In genomic region chr4:109389367-109390118, GRCh38 we compare ENCODE assay signal across 10 cellular contexts. TPM values are rescaled to one million over a fixed set of nuclear protein-coding genes. Genes with fewer than 3 reads are reported as not detected.
DNase-seq lines count a peak whose midpoint lies in the region; ATAC-seq, FAIRE-seq and TF ChIP-seq lines count a peak whose summit lies in the region.
"Had no signal": no experiment of that assay in that cellular context is flagged by ENCODE, and none has a peak within 500 bp of the region (broad histone marks: within the 10 kb centered on the region; RNA-seq: fewer than 3 reads in every experiment).

No MANE protein-coding gene starts in this region.

- peak; percentile 63 for ATAC-seq in HG03064 (IDR thresholded peaks at IDR 0.05; ENCODE audit: low read depth, unreplicated experiment)
- peak; percentile 47 for ATAC-seq in K562

- intact Hi-C loops in activated CD4-positive, alpha-beta T cell treated with anti-CD3 and anti-CD28 coated beads, Interleukin-2, amount 10 ng/mL, durations not matched to agents 24 days and 14 days (cut with micrococcal nuclease): no loop called here
- intact Hi-C loops in K562 (cut with micrococcal nuclease): no loop called here
- intact Hi-C loops in Calu3 (cut with micrococcal nuclease; ENCODE audit: unreplicated experiment): no loop called here
- intact Hi-C loops in lower leg skin (cut with DNase I; ENCODE audit: low total_unique reads): no loop called here

- no peak for FAIRE-seq in K562 (lab: Jason Lieb, UNC)

- H3K4me3 Mint-ChIP-seq in activated CD4-positive, alpha-beta T cell treated with anti-CD3 and anti-CD28 coated beads, Interleukin-2, amount 10 ng/mL, durations not matched to agents 24 days and 14 days: no peak overlapping the region
- no peak overlapping the region for H3K4me3 Mint-ChIP-seq in Calu3 (ENCODE audit: low read depth, unreplicated experiment)
- H3K4me3 Mint-ChIP-seq: T-helper 1 cell treated with Interleukin-12 subunit alpha and Interleukin-12 subunit beta and Interleukin-4 antibody, amounts not matched to agents 30 μg/mL and 1 μg/mL, for 36 hours had no signal

- no peaks in the 10 kb centered on the region for H3K9me3 ChIP-seq in K562 (replicated peaks; ENCODE audit: control insufficient read depth, insufficient read depth, low read depth, low read length)

- H2AFZ ChIP-seq in K562 (ENCODE audit: low read depth, low read length): peak overlapping the region; percentile 62

- no peak for TF ChIP-seq RAD21 in K562 (CRISPR knock-in tag; conservative IDR thresholded peaks at IDR 0.05 in 1 of 2, IDR thresholded peaks at IDR 0.05 in 1 of 2)

- in situ Hi-C loops in K562 (cut with MboI): no loop called here

- H3K27me3 ChIP-seq in K562 (ENCODE audit: control insufficient read depth in 2 of 2, insufficient read depth in 2 of 2, low read length in 2 of 2): peaks cover 0 to under 1% of the 10 kb centered on the region in 2 experiments; a peak in 1 of 5 replicates

- no peak overlapping the region for H3K27ac ChIP-seq in K562 (ENCODE audit: extremely low read depth, low read depth, low read length)

- no peaks in the 10 kb centered on the region for H4K20me1 ChIP-seq in K562 (replicated peaks; ENCODE audit: control insufficient read depth, insufficient read depth, low read length)

- H3K27me3 Mint-ChIP-seq in activated CD4-positive, alpha-beta T cell treated with anti-CD3 and anti-CD28 coated beads, Interleukin-2, amount 10 ng/mL, durations not matched to agents 24 days and 14 days: peaks cover 12% of the 10 kb centered on the region
- no peaks in the 10 kb centered on the region for H3K27me3 Mint-ChIP-seq in Calu3 (ENCODE audit: unreplicated experiment)

- H3K4me1 ChIP-seq in K562 (replicated peaks in 1 of 2; ENCODE audit: control insufficient read depth in 2 of 2, insufficient read depth in 2 of 2, low read length in 2 of 2): peaks cover 0 to 5% of the 10 kb centered on the region in 2 experiments; a peak in 2 of 5 replicates

- 15% methylated on average over 7 of the region's 7 CpGs for WGBS in K562 (ENCODE audit: insufficient coverage, low coverage, missing lambda C conversion rate)
- 53 to 57% methylated on average over 7 of the region's 7 CpGs for WGBS in lower leg skin, 2 donors

- H3K27ac Mint-ChIP-seq in activated CD4-positive, alpha-beta T cell treated with anti-CD3 and anti-CD28 coated beads, Interleukin-2, amount 10 ng/mL, durations not matched to agents 24 days and 14 days: no peak overlapping the region
- H3K27ac Mint-ChIP-seq in Calu3 (ENCODE audit: unreplicated experiment): no peak overlapping the region
- H3K27ac Mint-ChIP-seq: T-helper 1 cell treated with Interleukin-12 subunit alpha and Interleukin-12 subunit beta and Interleukin-4 antibody, amounts not matched to agents 30 μg/mL and 1 μg/mL, for 36 hours had no signal

- no peaks in the 10 kb centered on the region for H3K9me3 Mint-ChIP-seq in activated CD4-positive, alpha-beta T cell treated with anti-CD3 and anti-CD28 coated beads, Interleukin-2, amount 10 ng/mL, durations not matched to agents 24 days and 14 days
- no peaks in the 10 kb centered on the region for H3K9me3 Mint-ChIP-seq in Calu3 (ENCODE audit: low read depth, unreplicated experiment)
- H3K9me3 Mint-ChIP-seq: T-helper 1 cell treated with Interleukin-12 subunit alpha and Interleukin-12 subunit beta and Interleukin-4 antibody, amounts not matched to agents 30 μg/mL and 1 μg/mL, for 36 hours had no signal

- no peaks in the 10 kb centered on the region for H3K36me3 ChIP-seq in K562 (ENCODE audit: control insufficient read depth, insufficient read depth, low read length)

- H3K4me2 ChIP-seq in K562 (ENCODE audit: insufficient read depth, low read length): no peak overlapping the region; the same call in 1 of the 2 replicates

- no peaks in the 10 kb centered on the region for H3K4me1 Mint-ChIP-seq in activated CD4-positive, alpha-beta T cell treated with anti-CD3 and anti-CD28 coated beads, Interleukin-2, amount 10 ng/mL, durations not matched to agents 24 days and 14 days
- H3K4me1 Mint-ChIP-seq in Calu3 (ENCODE audit: low read depth, unreplicated experiment): no peaks in the 10 kb centered on the region

- H3K4me3 ChIP-seq in K562 (no peak overlapping the region), lower leg skin (ENCODE audit: low read depth, poor library complexity, severe bottlenecking) (no peak overlapping the region)

- peak overlapping the region in 1 of 2 experiments; percentile 55; a peak in 1 of 4 replicates for H3K9ac ChIP-seq in K562 (ENCODE audit: insufficient read depth in 1 of 2, low read depth in 2 of 2, low read length in 2 of 2)

- CTCF ChIA-PET in K562 (lab: Yijun Ruan, JAX; ENCODE audit: low intra/inter-chr PET ratio) (no interaction called here), Calu3 (lab: Charles Lee) (no interaction called here)

- POLR2A ChIA-PET in K562 (lab: Yijun Ruan, JAX): interaction anchor here (0.8 kb wide), 1 partner anchor 26 kb away, joined by 3 read pairs; no protein-coding TSS in a partner anchor

- H3K9me1 ChIP-seq in K562 (ENCODE audit: control insufficient read depth, insufficient read depth, low read length): no peaks in the 10 kb centered on the region

- TF ChIP-seq EP300 in K562 (IDR thresholded peaks at IDR 0.05; ENCODE audit: low read length): no peak

- BruUV-seq in K562 (replicated peaks; lab: Mats Ljungman, UMichigan) (no TSS peak), Calu3 (replicated peaks; lab: Mats Ljungman, UMichigan) (no TSS peak)

- no peaks in the 10 kb centered on the region for H3K36me3 Mint-ChIP-seq in activated CD4-positive, alpha-beta T cell treated with anti-CD3 and anti-CD28 coated beads, Interleukin-2, amount 10 ng/mL, durations not matched to agents 24 days and 14 days (ENCODE audit: low read depth)
- H3K36me3 Mint-ChIP-seq in Calu3 (ENCODE audit: insufficient read depth, unreplicated experiment): no peaks in the 10 kb centered on the region

- H3K79me2 ChIP-seq in K562 (ENCODE audit: control insufficient read depth, insufficient read depth, low read length): no peaks in the 10 kb centered on the region

- TF ChIP-seq POLR2A in K562 (conservative IDR thresholded peaks at IDR 0.05): no peak
- TF ChIP-seq POLR2A in lower leg skin (IDR thresholded peaks at IDR 0.05): no peak

- DNase-seq in activated CD4-positive, alpha-beta T cell treated with anti-CD3 and anti-CD28 coated beads, Interleukin-2, amount 10 ng/mL, durations not matched to agents 24 days and 14 days: peak; percentile 47
- no peak for DNase-seq in activated CD4-positive, alpha-beta T cell treated with anti-CD3 and anti-CD28 coated beads, Interleukin-2, amount 50 U/mL, for 48 hours
- DNase-seq in K562 (ENCODE audit: extremely low read depth in 1 of 4, low spot score in 3 of 4) (peak in 1 of 4 experiments; percentile 11), amygdala (lab: John Stamatoyannopoulos, UW) (no peak), Calu3 (no peak), NCI-H1694 (lab: John Stamatoyannopoulos, UW) (no peak), lower leg skin (ENCODE audit: low spot score in 2 of 2) (no peak)
- DNase-seq: Kasumi-1 had no signal

- TF ChIP-seq CTCF in K562 (IDR thresholded peaks at IDR 0.05 in 2 of 3, conservative IDR thresholded peaks at IDR 0.05 in 1 of 3; ENCODE audit: insufficient read depth in 2 of 3, low read depth in 1 of 3, low read length in 3 of 3) (no peak), Calu3 (IDR thresholded peaks at IDR 0.05; ENCODE audit: unreplicated experiment) (no peak), lower leg skin (IDR thresholded peaks at IDR 0.05) (no peak)

TF ChIP-seq in K562, 482 proteins besides CTCF, POLR2A, EP300 and RAD21 (continues in another document):
- no peak for TF ChIP-seq HMG20A (CRISPR knock-in tag; conservative IDR thresholded peaks at IDR 0.05)
- TF ChIP-seq HCFC1 (IDR thresholded peaks at IDR 0.05; ENCODE audit: low read depth, low read length): no peak
- no peak for TF ChIP-seq ZBTB34 (CRISPR knock-in tag; IDR thresholded peaks at IDR 0.05)
- TF ChIP-seq TAF1 (IDR thresholded peaks at IDR 0.05; ENCODE audit: control insufficient read depth, extremely low read depth, insufficient read depth, low read length, severe bottlenecking): no peak
- TF ChIP-seq ESRRB (CRISPR knock-in tag; IDR thresholded peaks at IDR 0.05; ENCODE audit: borderline replicate concordance): no peak
- TF ChIP-seq TCFL5 (CRISPR knock-in tag; conservative IDR thresholded peaks at IDR 0.05): no peak
- no peak for TF ChIP-seq ZSCAN29 (IDR thresholded peaks at IDR 0.05)

RNA-seq across cellular contexts. Expression of gene SEC24B, which starts 44.1 kb away (rescaled TPM):
- total RNA-seq in activated CD4-positive, alpha-beta T cell treated with anti-CD3 and anti-CD28 coated beads, Interleukin-2, amount 10 ng/mL, durations not matched to agents 24 days and 14 days: 32.5 and 33.6 TPM in 2 replicates
- total RNA-seq in K562 (2011; cell fraction: chromatin; rRNA removed; ENCODE audit: low replicate concordance): 44.6 and 69.7 TPM in 2 replicates
- total RNA-seq in K562 (2011; cell fraction: nucleolus; rRNA removed): 20.8 and 24.6 TPM in 2 replicates
- 30.9 and 31.2 TPM in 2 replicates for total RNA-seq in K562 (2011; cell fraction: nucleoplasm; rRNA removed)
- total RNA-seq in K562 (2014; rRNA removed): 7.0 and 8.8 TPM in 2 replicates
- total RNA-seq in K562 (2014; rRNA removed; fragmentation: Illumina TruSeq; extraction: Trizol): 17.1 and 19.6 TPM in 2 replicates
- 20.5 and 21.9 TPM in 2 replicates for total RNA-seq in K562 (2015; rRNA removed; fragmentation: Illumina TruSeq; extraction: Trizol)
- 21.9 and 22.2 TPM in 2 replicates for total RNA-seq in K562 (2021)
- 46.4 and 50.3 TPM in 2 replicates for polyA plus RNA-seq in K562 (2011; rRNA removed)
- polyA plus RNA-seq in K562 (2011; cell fraction: cytosol; rRNA removed): 41.4 and 53.6 TPM in 2 replicates
- 40.6 and 52.7 TPM in 2 replicates for polyA plus RNA-seq in K562 (2011; cell fraction: nucleus; rRNA removed)
- polyA plus RNA-seq in K562 (2012): 15.9 and 16.5 TPM in 2 replicates
- polyA plus RNA-seq in K562 (2014; fragmentation: Illumina TruSeq; extraction: Trizol): 24.3 and 27.4 TPM in 2 replicates
- polyA plus RNA-seq in K562 (2014; fragmentation: Nextera tagmentation; extraction: Ambion mirVana): 1 to 10 TPM; 6.3 to 8.1 TPM
- polyA plus RNA-seq in K562 (2014; rRNA removed): 15.2 and 20.1 TPM in 2 replicates
- polyA minus RNA-seq in K562 (2011; rRNA and poly(A)+ RNA removed): 112 and 115 TPM in 2 replicates
- 24.7 and 31.1 TPM in 2 replicates for polyA minus RNA-seq in K562 (2011; cell fraction: cytosol; rRNA and poly(A)+ RNA removed)
- polyA minus RNA-seq in K562 (2011; cell fraction: nucleus; rRNA and poly(A)+ RNA removed): 26.4 and 48.2 TPM in 2 replicates
- total RNA-seq in Calu3 (2022): 20.4 and 21.5 TPM in 2 replicates
- total RNA-seq in lower leg skin: 10 to 100 TPM; 26.0 to 45.2 (median 37.3) TPM
